Comparison of ENCODE assay signal across 1 cellular context in the genomic region with DNA sequence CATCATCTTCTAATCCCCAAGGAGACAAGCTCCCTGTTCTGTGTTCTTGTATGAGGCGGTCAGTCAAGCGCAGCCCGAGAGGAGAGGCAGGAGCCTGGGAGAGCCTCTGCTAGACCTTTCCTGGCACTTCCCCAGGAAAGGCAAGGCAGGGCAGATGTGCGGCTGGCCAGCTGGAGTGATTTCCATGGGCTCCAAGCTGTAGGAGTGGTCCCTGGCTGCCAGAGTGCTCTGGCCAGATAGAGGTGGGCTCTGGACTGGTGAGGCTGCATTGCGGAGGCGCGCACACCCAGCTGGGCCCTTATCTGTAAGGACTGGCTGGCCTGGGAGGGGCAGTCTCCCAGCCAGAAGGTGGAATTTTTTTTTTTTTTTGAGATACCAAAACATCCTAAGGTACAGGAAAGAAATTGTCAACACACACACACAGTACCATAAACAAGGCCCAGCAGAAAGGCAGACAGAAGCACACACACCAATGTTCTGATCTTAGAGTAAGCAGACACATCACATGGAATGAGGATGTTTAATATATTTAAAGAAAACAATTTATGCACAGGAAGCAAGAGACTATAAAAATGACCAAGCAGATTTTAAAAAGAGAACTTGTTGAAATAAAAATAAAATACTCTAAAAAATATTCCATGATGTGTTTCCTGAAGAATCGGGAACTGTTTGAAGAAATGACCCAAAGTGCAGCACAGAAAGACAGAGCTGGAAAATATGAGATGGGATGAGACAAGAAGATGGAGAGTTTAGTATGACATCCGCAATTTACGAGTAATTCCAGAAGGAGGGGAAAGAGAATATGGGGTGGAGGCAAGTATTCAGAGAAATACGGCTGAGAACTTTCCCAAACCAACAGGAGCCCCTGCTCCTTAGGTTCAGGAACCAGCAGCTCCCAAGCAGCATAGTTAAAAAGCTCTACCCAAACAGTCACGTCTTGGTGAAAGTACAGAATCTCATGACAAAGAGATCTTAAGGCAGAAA.
TF ChIP-seq lines count a peak whose summit lies in the region.

No MANE protein-coding gene starts in this region.

TF ChIP-seq in GM12878, 131 proteins besides CTCF, POLR2A, EP300 and RAD21:
- no peak for TF ChIP-seq SREBF2 (IDR thresholded peaks at IDR 0.05; ENCODE audit: low read length)
- TF ChIP-seq, protein P1, sequence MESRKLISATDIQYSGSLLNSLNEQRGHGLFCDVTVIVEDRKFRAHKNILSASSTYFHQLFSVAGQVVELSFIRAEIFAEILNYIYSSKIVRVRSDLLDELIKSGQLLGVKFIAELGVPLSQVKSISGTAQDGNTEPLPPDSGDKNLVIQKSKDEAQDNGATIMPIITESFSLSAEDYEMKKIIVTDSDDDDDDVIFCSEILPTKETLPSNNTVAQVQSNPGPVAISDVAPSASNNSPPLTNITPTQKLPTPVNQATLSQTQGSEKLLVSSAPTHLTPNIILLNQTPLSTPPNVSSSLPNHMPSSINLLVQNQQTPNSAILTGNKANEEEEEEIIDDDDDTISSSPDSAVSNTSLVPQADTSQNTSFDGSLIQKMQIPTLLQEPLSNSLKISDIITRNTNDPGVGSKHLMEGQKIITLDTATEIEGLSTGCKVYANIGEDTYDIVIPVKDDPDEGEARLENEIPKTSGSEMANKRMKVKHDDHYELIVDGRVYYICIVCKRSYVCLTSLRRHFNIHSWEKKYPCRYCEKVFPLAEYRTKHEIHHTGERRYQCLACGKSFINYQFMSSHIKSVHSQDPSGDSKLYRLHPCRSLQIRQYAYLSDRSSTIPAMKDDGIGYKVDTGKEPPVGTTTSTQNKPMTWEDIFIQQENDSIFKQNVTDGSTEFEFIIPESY (IDR thresholded peaks at IDR 0.05), result no peak
- TF ChIP-seq ZNF24 (IDR thresholded peaks at IDR 0.05), result no peak
- TF ChIP-seq SIX5 (IDR thresholded peaks at IDR 0.05; ENCODE audit: low read depth, low read length, severe bottlenecking), result no peak
- TF ChIP-seq SMAD5 (IDR thresholded peaks at IDR 0.05; ENCODE audit: low read depth), result no peak
- no peak for TF ChIP-seq MYC (IDR thresholded peaks at IDR 0.05; ENCODE audit: insufficient read depth, insufficient read length, insufficient replicate concordance, low read length, severe bottlenecking)
- TF ChIP-seq, protein P2, sequence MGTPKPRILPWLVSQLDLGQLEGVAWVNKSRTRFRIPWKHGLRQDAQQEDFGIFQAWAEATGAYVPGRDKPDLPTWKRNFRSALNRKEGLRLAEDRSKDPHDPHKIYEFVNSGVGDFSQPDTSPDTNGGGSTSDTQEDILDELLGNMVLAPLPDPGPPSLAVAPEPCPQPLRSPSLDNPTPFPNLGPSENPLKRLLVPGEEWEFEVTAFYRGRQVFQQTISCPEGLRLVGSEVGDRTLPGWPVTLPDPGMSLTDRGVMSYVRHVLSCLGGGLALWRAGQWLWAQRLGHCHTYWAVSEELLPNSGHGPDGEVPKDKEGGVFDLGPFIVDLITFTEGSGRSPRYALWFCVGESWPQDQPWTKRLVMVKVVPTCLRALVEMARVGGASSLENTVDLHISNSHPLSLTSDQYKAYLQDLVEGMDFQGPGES (IDR thresholded peaks at IDR 0.05), result no peak
- no peak for TF ChIP-seq BRCA1 (IDR thresholded peaks at IDR 0.05; ENCODE audit: low read depth, low read length)
- no peak for TF ChIP-seq PML (IDR thresholded peaks at IDR 0.05; ENCODE audit: low read length)
- no peak for TF ChIP-seq MEF2A (IDR thresholded peaks at IDR 0.05; ENCODE audit: insufficient read depth, low read depth, low read length)
- TF ChIP-seq, protein P3, sequence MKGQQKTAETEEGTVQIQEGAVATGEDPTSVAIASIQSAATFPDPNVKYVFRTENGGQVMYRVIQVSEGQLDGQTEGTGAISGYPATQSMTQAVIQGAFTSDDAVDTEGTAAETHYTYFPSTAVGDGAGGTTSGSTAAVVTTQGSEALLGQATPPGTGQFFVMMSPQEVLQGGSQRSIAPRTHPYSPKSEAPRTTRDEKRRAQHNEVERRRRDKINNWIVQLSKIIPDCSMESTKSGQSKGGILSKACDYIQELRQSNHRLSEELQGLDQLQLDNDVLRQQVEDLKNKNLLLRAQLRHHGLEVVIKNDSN (IDR thresholded peaks at IDR 0.05; ENCODE audit: borderline replicate concordance, extremely low read length, insufficient read depth, low read depth, low read length), result no peak
- TF ChIP-seq SUZ12 (IDR thresholded peaks at IDR 0.05; ENCODE audit: unreplicated experiment), result no peak
- no peak for TF ChIP-seq POLR2AphosphoS5 (IDR thresholded peaks at IDR 0.05; ENCODE audit: low read length)
- no peak for TF ChIP-seq ZNF274 (IDR thresholded peaks at IDR 0.05; ENCODE audit: insufficient read depth, insufficient read length)
- TF ChIP-seq, protein P4, sequence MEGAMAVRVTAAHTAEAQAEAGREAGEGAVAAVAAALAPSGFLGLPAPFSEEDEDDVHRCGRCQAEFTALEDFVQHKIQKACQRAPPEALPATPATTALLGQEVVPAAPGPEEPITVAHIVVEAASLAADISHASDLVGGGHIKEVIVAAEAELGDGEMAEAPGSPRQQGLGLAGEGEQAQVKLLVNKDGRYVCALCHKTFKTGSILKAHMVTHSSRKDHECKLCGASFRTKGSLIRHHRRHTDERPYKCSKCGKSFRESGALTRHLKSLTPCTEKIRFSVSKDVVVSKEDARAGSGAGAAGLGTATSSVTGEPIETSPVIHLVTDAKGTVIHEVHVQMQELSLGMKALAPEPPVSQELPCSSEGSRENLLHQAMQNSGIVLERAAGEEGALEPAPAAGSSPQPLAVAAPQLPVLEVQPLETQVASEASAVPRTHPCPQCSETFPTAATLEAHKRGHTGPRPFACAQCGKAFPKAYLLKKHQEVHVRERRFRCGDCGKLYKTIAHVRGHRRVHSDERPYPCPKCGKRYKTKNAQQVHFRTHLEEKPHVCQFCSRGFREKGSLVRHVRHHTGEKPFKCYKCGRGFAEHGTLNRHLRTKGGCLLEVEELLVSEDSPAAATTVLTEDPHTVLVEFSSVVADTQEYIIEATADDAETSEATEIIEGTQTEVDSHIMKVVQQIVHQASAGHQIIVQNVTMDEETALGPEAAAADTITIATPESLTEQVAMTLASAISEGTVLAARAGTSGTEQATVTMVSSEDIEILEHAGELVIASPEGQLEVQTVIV (IDR thresholded peaks at IDR 0.05; ENCODE audit: borderline replicate concordance, partially characterized antibody), result no peak
- no peak for TF ChIP-seq TAF1 (IDR thresholded peaks at IDR 0.05; ENCODE audit: borderline replicate concordance, low read depth, low read length)
- no peak for TF ChIP-seq EED (IDR thresholded peaks at IDR 0.05; ENCODE audit: low read depth)
- TF ChIP-seq, protein P5, sequence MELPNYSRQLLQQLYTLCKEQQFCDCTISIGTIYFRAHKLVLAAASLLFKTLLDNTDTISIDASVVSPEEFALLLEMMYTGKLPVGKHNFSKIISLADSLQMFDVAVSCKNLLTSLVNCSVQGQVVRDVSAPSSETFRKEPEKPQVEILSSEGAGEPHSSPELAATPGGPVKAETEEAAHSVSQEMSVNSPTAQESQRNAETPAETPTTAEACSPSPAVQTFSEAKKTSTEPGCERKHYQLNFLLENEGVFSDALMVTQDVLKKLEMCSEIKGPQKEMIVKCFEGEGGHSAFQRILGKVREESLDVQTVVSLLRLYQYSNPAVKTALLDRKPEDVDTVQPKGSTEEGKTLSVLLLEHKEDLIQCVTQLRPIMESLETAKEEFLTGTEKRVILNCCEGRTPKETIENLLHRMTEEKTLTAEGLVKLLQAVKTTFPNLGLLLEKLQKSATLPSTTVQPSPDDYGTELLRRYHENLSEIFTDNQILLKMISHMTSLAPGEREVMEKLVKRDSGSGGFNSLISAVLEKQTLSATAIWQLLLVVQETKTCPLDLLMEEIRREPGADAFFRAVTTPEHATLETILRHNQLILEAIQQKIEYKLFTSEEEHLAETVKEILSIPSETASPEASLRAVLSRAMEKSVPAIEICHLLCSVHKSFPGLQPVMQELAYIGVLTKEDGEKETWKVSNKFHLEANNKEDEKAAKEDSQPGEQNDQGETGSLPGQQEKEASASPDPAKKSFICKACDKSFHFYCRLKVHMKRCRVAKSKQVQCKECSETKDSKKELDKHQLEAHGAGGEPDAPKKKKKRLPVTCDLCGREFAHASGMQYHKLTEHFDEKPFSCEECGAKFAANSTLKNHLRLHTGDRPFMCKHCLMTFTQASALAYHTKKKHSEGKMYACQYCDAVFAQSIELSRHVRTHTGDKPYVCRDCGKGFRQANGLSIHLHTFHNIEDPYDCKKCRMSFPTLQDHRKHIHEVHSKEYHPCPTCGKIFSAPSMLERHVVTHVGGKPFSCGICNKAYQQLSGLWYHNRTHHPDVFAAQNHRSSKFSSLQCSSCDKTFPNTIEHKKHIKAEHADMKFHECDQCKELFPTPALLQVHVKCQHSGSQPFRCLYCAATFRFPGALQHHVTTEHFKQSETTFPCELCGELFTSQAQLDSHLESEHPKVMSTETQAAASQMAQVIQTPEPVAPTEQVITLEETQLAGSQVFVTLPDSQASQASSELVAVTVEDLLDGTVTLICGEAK (IDR thresholded peaks at IDR 0.05; ENCODE audit: borderline replicate concordance), result no peak
